Comparison of ENCODE assay signal across 12 cellular contexts in the genomic region with DNA sequence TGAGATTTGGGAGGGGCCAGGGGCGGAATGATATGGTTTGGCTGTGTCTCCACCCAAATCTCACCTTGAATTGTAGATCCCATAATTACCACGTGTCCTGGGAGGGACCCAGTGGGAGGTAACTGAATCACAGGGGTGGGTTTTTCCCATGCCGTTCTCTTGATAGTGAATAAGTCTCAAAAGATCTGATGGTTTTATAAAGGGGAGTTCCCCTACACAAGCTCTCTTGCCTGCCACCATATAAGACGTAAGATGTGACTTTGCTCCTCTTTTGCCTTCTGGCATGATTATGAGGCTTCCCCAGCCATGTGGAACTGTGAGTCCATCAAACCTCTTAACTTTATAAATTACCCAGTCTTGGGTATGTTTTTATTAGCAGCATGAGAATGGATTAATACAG. TPM values are rescaled to one million over a fixed set of nuclear protein-coding genes. Genes with fewer than 3 reads are reported as not detected.
"Had no signal": no experiment of that assay in that cellular context is flagged by ENCODE, and none has a peak within 500 bp of the region (broad histone marks: within the 10 kb centered on the region; RNA-seq: fewer than 3 reads in every experiment).

No MANE protein-coding gene starts in this region.

RNA-seq across cellular contexts. Expression of a gene that starts 1.5 kb away (rescaled TPM):
- total RNA-seq: endothelial cell of umbilical vein, hepatocyte, occipital lobe had no signal

RNA-seq across cellular contexts. Expression of a gene that starts 25.3 kb away (rescaled TPM):
- total RNA-seq: esophagus muscularis mucosa, heart left ventricle, kidney epithelial cell, left cardiac atrium, posterior vena cava, spleen, subcutaneous adipose tissue, thyroid gland had no signal
- polyA plus RNA-seq: neural cell had no signal
